Comparison of ENCODE assay signal across 1 cellular context in genomic region chr17:49216953-49217650, GRCh38.
TF ChIP-seq lines count a peak whose summit lies in the region.

No MANE protein-coding gene starts in this region.

TF ChIP-seq in GM12878, 131 proteins besides CTCF, POLR2A, EP300 and RAD21:
- TF ChIP-seq NR2C2 (IDR thresholded peaks at IDR 0.05; ENCODE audit: borderline replicate concordance, control insufficient read depth, insufficient read length, low read depth) (no peak), NFIC (IDR thresholded peaks at IDR 0.05; ENCODE audit: low read depth, low read length) (no peak), GATAD2B (conservative IDR thresholded peaks at IDR 0.05; ENCODE audit: low read depth) (no peak), ZBTB33 (IDR thresholded peaks at IDR 0.05) (peak; percentile 67; the same call in 1 of the 2 replicates), SREBF2 (IDR thresholded peaks at IDR 0.05; ENCODE audit: low read length) (no peak), ZNF687 (IDR thresholded peaks at IDR 0.05) (peak; percentile 25; the same call in 1 of the 2 replicates), SP1 (IDR thresholded peaks at IDR 0.05; ENCODE audit: low read depth, low read length) (no peak), MLLT1 (IDR thresholded peaks at IDR 0.05) (peak; percentile 24)
- TF ChIP-seq, protein P1, sequence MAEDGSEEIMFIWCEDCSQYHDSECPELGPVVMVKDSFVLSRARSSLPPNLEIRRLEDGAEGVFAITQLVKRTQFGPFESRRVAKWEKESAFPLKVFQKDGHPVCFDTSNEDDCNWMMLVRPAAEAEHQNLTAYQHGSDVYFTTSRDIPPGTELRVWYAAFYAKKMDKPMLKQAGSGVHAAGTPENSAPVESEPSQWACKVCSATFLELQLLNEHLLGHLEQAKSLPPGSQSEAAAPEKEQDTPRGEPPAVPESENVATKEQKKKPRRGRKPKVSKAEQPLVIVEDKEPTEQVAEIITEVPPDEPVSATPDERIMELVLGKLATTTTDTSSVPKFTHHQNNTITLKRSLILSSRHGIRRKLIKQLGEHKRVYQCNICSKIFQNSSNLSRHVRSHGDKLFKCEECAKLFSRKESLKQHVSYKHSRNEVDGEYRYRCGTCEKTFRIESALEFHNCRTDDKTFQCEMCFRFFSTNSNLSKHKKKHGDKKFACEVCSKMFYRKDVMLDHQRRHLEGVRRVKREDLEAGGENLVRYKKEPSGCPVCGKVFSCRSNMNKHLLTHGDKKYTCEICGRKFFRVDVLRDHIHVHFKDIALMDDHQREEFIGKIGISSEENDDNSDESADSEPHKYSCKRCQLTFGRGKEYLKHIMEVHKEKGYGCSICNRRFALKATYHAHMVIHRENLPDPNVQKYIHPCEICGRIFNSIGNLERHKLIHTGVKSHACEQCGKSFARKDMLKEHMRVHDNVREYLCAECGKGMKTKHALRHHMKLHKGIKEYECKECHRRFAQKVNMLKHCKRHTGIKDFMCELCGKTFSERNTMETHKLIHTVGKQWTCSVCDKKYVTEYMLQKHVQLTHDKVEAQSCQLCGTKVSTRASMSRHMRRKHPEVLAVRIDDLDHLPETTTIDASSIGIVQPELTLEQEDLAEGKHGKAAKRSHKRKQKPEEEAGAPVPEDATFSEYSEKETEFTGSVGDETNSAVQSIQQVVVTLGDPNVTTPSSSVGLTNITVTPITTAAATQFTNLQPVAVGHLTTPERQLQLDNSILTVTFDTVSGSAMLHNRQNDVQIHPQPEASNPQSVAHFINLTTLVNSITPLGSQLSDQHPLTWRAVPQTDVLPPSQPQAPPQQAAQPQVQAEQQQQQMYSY (CRISPR knock-in tag; IDR thresholded peaks at IDR 0.05): no peak
